ENCODE assay signal across 14 cellular contexts in genomic region chr18:41977233-41977632, GRCh38. TPM values are rescaled to one million over a fixed set of nuclear protein-coding genes. Genes with fewer than 3 reads are reported as not detected.
DNase-seq lines count a peak whose midpoint lies in the region; ATAC-seq and TF ChIP-seq lines count a peak whose summit lies in the region.
"Had no signal": no experiment of that assay in that cellular context is flagged by ENCODE, and none has a peak within 500 bp of the region (broad histone marks: within the 10 kb centered on the region; RNA-seq: fewer than 3 reads in every experiment).

No MANE protein-coding gene starts in this region.

- peak overlapping the region; percentile 5 for H3K27ac Mint-ChIP-seq in CD4-positive, alpha-beta T cell
- peak overlapping the region in 6 of 9 donors; percentile 0 to 38 (median 23) for H3K27ac Mint-ChIP-seq in naive thymus-derived CD4-positive, alpha-beta T cell
- no peak overlapping the region for H3K27ac Mint-ChIP-seq in effector memory CD8-positive, alpha-beta T cell
- H3K27ac Mint-ChIP-seq: B cell, GM23338 had no signal

- H3K27me3 Mint-ChIP-seq in CD4-positive, alpha-beta T cell = no peaks in the 10 kb centered on the region
- no peaks in the 10 kb centered on the region for H3K27me3 Mint-ChIP-seq in naive thymus-derived CD4-positive, alpha-beta T cell
- H3K27me3 Mint-ChIP-seq in effector memory CD8-positive, alpha-beta T cell = no peaks in the 10 kb centered on the region
- H3K27me3 Mint-ChIP-seq: B cell, IgD-negative memory B cell had no signal

- no peak overlapping the region for H2BK120ac ChIP-seq in mesendoderm (ENCODE audit: low read depth, low read length)

- no peak overlapping the region for H2BK5ac ChIP-seq in mesendoderm (ENCODE audit: low read length)

- H2BK15ac ChIP-seq in mesendoderm (replicated peaks; ENCODE audit: low read depth) = no peak overlapping the region

- peak; percentile 53 for ATAC-seq in CD4-positive, alpha-beta T cell (ENCODE audit: poor library complexity)
- ATAC-seq in naive thymus-derived CD4-positive, alpha-beta T cell = peak; percentile 26
- no peak for ATAC-seq in effector memory CD8-positive, alpha-beta T cell (replicated peaks)
- ATAC-seq in body of pancreas = no peak
- ATAC-seq: GM12878, GM23338 had no signal

- H3K56ac ChIP-seq in mesendoderm (ENCODE audit: low read length) = no peak overlapping the region

- intact Hi-C loops in CD4-positive, alpha-beta T cell (cut with DNase I, micrococcal nuclease) = no loop called here
- intact Hi-C loops in naive thymus-derived CD4-positive, alpha-beta T cell (cut with micrococcal nuclease) = no loop called here
- intact Hi-C loops in body of pancreas (cut with DNase I) = no loop called here

- H3K36me3 Mint-ChIP-seq in CD4-positive, alpha-beta T cell (ENCODE audit: low read depth) = peaks cover 56% of the 10 kb centered on the region
- H3K36me3 Mint-ChIP-seq in naive thymus-derived CD4-positive, alpha-beta T cell = peaks cover 0 to 28% (median 12%) of the 10 kb centered on the region in 5 donors
- peaks cover 18% of the 10 kb centered on the region for H3K36me3 Mint-ChIP-seq in effector memory CD8-positive, alpha-beta T cell (ENCODE audit: insufficient read depth)

- no peak for TF ChIP-seq POLR2A in body of pancreas (IDR thresholded peaks at IDR 0.05)

- H3K18ac ChIP-seq in mesendoderm (ENCODE audit: low read length) = no peak overlapping the region

- H3K4ac ChIP-seq in mesendoderm (ENCODE audit: low read depth, low read length) = no peak overlapping the region

- H3K9me3 ChIP-seq in CD4-positive, alpha-beta T cell (ENCODE audit: control insufficient read depth, low read length) = no peaks in the 10 kb centered on the region
- H3K9me3 ChIP-seq in naive thymus-derived CD4-positive, alpha-beta T cell (ENCODE audit: control insufficient read depth in 2 of 3, low read length in 3 of 3) = no peaks in the 10 kb centered on the region
- no peaks in the 10 kb centered on the region for H3K9me3 ChIP-seq in body of pancreas

- no peak overlapping the region for H3K4me2 ChIP-seq in mesendoderm (ENCODE audit: low read length)
- H3K4me2 ChIP-seq: GM23338 had no signal

- no peak overlapping the region for H4K8ac ChIP-seq in mesendoderm (ENCODE audit: low read depth, low read length)

- H3K23ac ChIP-seq in mesendoderm (ENCODE audit: low read length) = no peak overlapping the region

- H3K4me3 Mint-ChIP-seq in CD4-positive, alpha-beta T cell = peak overlapping the region; percentile 3
- H3K4me3 Mint-ChIP-seq in naive thymus-derived CD4-positive, alpha-beta T cell = peak overlapping the region in 4 of 10 donors; percentile 16 to 45 (median 38)
- no peak overlapping the region for H3K4me3 Mint-ChIP-seq in effector memory CD8-positive, alpha-beta T cell
- H3K4me3 Mint-ChIP-seq: B cell, GM23338, IgD-negative memory B cell had no signal

- no peaks in the 10 kb centered on the region for H3K79me2 ChIP-seq in mesendoderm (ENCODE audit: control insufficient read depth, insufficient read depth, low read length)

- peaks cover 2% of the 10 kb centered on the region for H3K79me1 ChIP-seq in mesendoderm (ENCODE audit: low read length)

- POLR2A ChIA-PET in CD4-positive, alpha-beta T cell (lab: Charles Lee) = no interaction called here
- POLR2A ChIA-PET in naive thymus-derived CD4-positive, alpha-beta T cell (lab: Charles Lee) = no interaction called here

- no peak overlapping the region for H3K4me3 ChIP-seq in Jurkat, Clone E6-1 (ENCODE audit: low read length)
- H3K4me3 ChIP-seq in naive thymus-derived CD4-positive, alpha-beta T cell (ENCODE audit: low read length) = no peak overlapping the region
- H3K4me3 ChIP-seq in body of pancreas (no peak overlapping the region), mesendoderm (ENCODE audit: low read length) (no peak overlapping the region)
- H3K4me3 ChIP-seq: GM12878, GM23338 had no signal

- H3K27me3 ChIP-seq in CD4-positive, alpha-beta T cell (ENCODE audit: control insufficient read depth, insufficient read depth, low read length) = no peaks in the 10 kb centered on the region
- H3K27me3 ChIP-seq in naive thymus-derived CD4-positive, alpha-beta T cell (ENCODE audit: control insufficient read depth in 2 of 2, insufficient read depth in 2 of 2, low read length in 2 of 2) = no peaks in the 10 kb centered on the region
- no peaks in the 10 kb centered on the region for H3K27me3 ChIP-seq in body of pancreas
- H3K27me3 ChIP-seq in mesendoderm (ENCODE audit: insufficient read depth, low read length, poor library complexity) = no peaks in the 10 kb centered on the region

- H3K36me3 ChIP-seq in naive thymus-derived CD4-positive, alpha-beta T cell (ENCODE audit: control insufficient read depth in 2 of 3, insufficient read depth in 3 of 3, low read length in 3 of 3) = no peaks in the 10 kb centered on the region
- H3K36me3 ChIP-seq in body of pancreas (replicated peaks in 1 of 2; ENCODE audit: insufficient read depth in 1 of 2, low read depth in 2 of 2) (no peaks in the 10 kb centered on the region), mesendoderm (ENCODE audit: control insufficient read depth, insufficient read depth, low read length) (no peaks in the 10 kb centered on the region)

- no peak for DNase-seq in CD4-positive, alpha-beta T cell
- DNase-seq in Jurkat, Clone E6-1 (ENCODE audit: low read depth, low spot score) = peak; percentile 85
- DNase-seq in NOMO-1 treated with dmso at 0.1 percent for 144 hours (lab: John Stamatoyannopoulos, UW; ENCODE audit: unreplicated experiment) = peak; percentile 35
- DNase-seq in naive thymus-derived CD4-positive, alpha-beta T cell = peak in 3 of 9 donors; percentile 14 to 18 (median 18)
- no peak for DNase-seq in effector memory CD8-positive, alpha-beta T cell
- no peak for DNase-seq in body of pancreas
- DNase-seq in mesendoderm = no peak
- no peak for DNase-seq in mucosa of gallbladder (ENCODE audit: low spot score)
- DNase-seq: C1 segment of cervical spinal cord, H7 had no signal

- 80 to 88% methylated on average over 6 of the region's 6 CpGs for WGBS in body of pancreas, 2 donors
- WGBS in mesendoderm (ENCODE audit: extremely low coverage, insufficient coverage, low lambda C conversion rate) = no CpG with 5 or more reads among the region's 6 CpGs

- H3K4me1 Mint-ChIP-seq in CD4-positive, alpha-beta T cell (ENCODE audit: low read depth) = peaks cover 68% of the 10 kb centered on the region
- peaks cover 28 to 81% (median 62%) of the 10 kb centered on the region in 7 donors for H3K4me1 Mint-ChIP-seq in naive thymus-derived CD4-positive, alpha-beta T cell
- H3K4me1 Mint-ChIP-seq in effector memory CD8-positive, alpha-beta T cell (ENCODE audit: low read depth in 2 of 2) = peaks cover 14 to 33% of the 10 kb centered on the region in 2 donors
- H3K4me1 Mint-ChIP-seq: GM23338 had no signal

- no peak overlapping the region for H2AK5ac ChIP-seq in mesendoderm (ENCODE audit: low read length)

- H3K4me1 ChIP-seq in naive thymus-derived CD4-positive, alpha-beta T cell (ENCODE audit: control insufficient read depth in 2 of 2, insufficient read depth in 2 of 2, low read length in 2 of 2) = peaks cover 6 to 8% of the 10 kb centered on the region in 2 donors
- no peaks in the 10 kb centered on the region for H3K4me1 ChIP-seq in body of pancreas
- no peaks in the 10 kb centered on the region for H3K4me1 ChIP-seq in mesendoderm (ENCODE audit: control insufficient read depth, low read depth, low read length)

- H3K27ac ChIP-seq in CD4-positive, alpha-beta T cell (ENCODE audit: low read depth, low read length) = no peak overlapping the region
- no peak overlapping the region for H3K27ac ChIP-seq in naive thymus-derived CD4-positive, alpha-beta T cell (ENCODE audit: low read depth, low read length)
- H3K27ac ChIP-seq in body of pancreas (no peak overlapping the region), mesendoderm (ENCODE audit: low read depth, low read length) (no peak overlapping the region)

- H4K5ac ChIP-seq in mesendoderm (ENCODE audit: low read length) = no peak overlapping the region

- no peak overlapping the region for H3K9ac ChIP-seq in mesendoderm (ENCODE audit: low read length)

- no peak for TF ChIP-seq CTCF in CD4-positive, alpha-beta T cell (IDR thresholded peaks at IDR 0.05)
- TF ChIP-seq CTCF in body of pancreas (IDR thresholded peaks at IDR 0.05) = no peak

- CTCF ChIA-PET in CD4-positive, alpha-beta T cell (lab: Charles Lee) = no interaction called here
- CTCF ChIA-PET in naive thymus-derived CD4-positive, alpha-beta T cell (lab: Charles Lee) = no interaction called here

- H3K9me3 Mint-ChIP-seq in CD4-positive, alpha-beta T cell = no peaks in the 10 kb centered on the region
- no peaks in the 10 kb centered on the region for H3K9me3 Mint-ChIP-seq in naive thymus-derived CD4-positive, alpha-beta T cell
- H3K9me3 Mint-ChIP-seq in effector memory CD8-positive, alpha-beta T cell = no peaks in the 10 kb centered on the region
- H3K9me3 Mint-ChIP-seq: GM23338, IgD-negative memory B cell had no signal

RNA-seq across cellular contexts. Expression of gene PIK3C3, which starts 22.2 kb away (rescaled TPM):
- total RNA-seq in CD4-positive, alpha-beta T cell = 10 to 100 TPM; 33.5 to 34.2 TPM
- 29.3 TPM for polyA plus RNA-seq in Jurkat, Clone E6-1 (2012; ENCODE audit: insufficient read depth, insufficient read length)
- total RNA-seq in naive thymus-derived CD4-positive, alpha-beta T cell = 10 to 100 TPM; 47.4 to 76.9 (median 59.7) TPM
- 10 to 100 TPM; 30.6 to 41.8 TPM for polyA plus RNA-seq in naive thymus-derived CD4-positive, alpha-beta T cell
- total RNA-seq in body of pancreas (10 to 100 TPM; 23.1 to 31.0 TPM), mucosa of gallbladder (45.6 TPM)
- 26.2 TPM for polyA plus RNA-seq in mesendoderm (2013, experiment 1 of 2)
- polyA plus RNA-seq in mesendoderm (2013, experiment 2 of 2) = 24.0 TPM

Comparison
In these comparisons a context has a peak if more than half of its experiments do, and no peak if none do; other contexts are left out.
1. ATAC-seq: peak in CD4-positive, alpha-beta T cell (single experiment) and naive thymus-derived CD4-positive, alpha-beta T cell (single experiment); none in effector memory CD8-positive, alpha-beta T cell (single experiment) and body of pancreas (single experiment).
2. DNase-seq: peak in Jurkat, Clone E6-1 (single experiment) and NOMO-1 treated with dmso at 0.1 percent for 144 hours (single experiment); none in CD4-positive, alpha-beta T cell (0 of 10), effector memory CD8-positive, alpha-beta T cell (0 of 3), body of pancreas (0 of 4), mesendoderm (single experiment) and mucosa of gallbladder (single experiment).
3. H3K27ac Mint-ChIP-seq: peak in CD4-positive, alpha-beta T cell (single experiment) and naive thymus-derived CD4-positive, alpha-beta T cell (6 of 9); none in effector memory CD8-positive, alpha-beta T cell (0 of 2).